In genomic region chr17:12438813-12439586, GRCh38 we compare ENCODE assay signal across 1 cellular context.
A peak's percentile ranks its signal among the peaks of the same experiment; 100 is the strongest.
TF ChIP-seq lines count a peak whose summit lies in the region.

No MANE protein-coding gene starts in this region.

TF ChIP-seq in K562, 482 proteins besides CTCF, POLR2A, EP300 and RAD21 (continued from another document and continues in another):
- TF ChIP-seq CREB1 (IDR thresholded peaks at IDR 0.05) = 0 out of 2 replicates have a peak, but pooled peaks have one; percentile 23
- no peak for TF ChIP-seq CREB1 (CRISPR knock-in tag; IDR thresholded peaks at IDR 0.05)
- TF ChIP-seq DACH1 (IDR thresholded peaks at IDR 0.05; ENCODE audit: partially characterized antibody) = no peak
- peak; percentile 68; the same call in 1 of the 2 replicates for TF ChIP-seq ZNF79 (CRISPR knock-in tag; IDR thresholded peaks at IDR 0.05; ENCODE audit: low read depth)
- TF ChIP-seq JUND (IDR thresholded peaks at IDR 0.05; ENCODE audit: borderline replicate concordance, low read depth, low read length) = peak; percentile 69
- peak; percentile 87; the same call in 2 of the 3 replicates for TF ChIP-seq JUND (tag; IDR thresholded peaks at IDR 0.05; ENCODE audit: borderline replicate concordance, low read depth, low read length)
- TF ChIP-seq MECOM (CRISPR knock-in tag; IDR thresholded peaks at IDR 0.05) = peak; percentile 100
- no peak for TF ChIP-seq NR2C2 (CRISPR knock-in tag; IDR thresholded peaks at IDR 0.05)
- TF ChIP-seq NR2C2 (tag; IDR thresholded peaks at IDR 0.05) = peak; percentile 74
- TF ChIP-seq TFAM (CRISPR knock-in tag; conservative IDR thresholded peaks at IDR 0.05) = no peak
- peak; percentile 82; the same call in 1 of the 2 replicates for TF ChIP-seq ZKSCAN8 (CRISPR knock-in tag; IDR thresholded peaks at IDR 0.05)
- no peak for TF ChIP-seq FOXJ3 (CRISPR knock-in tag; IDR thresholded peaks at IDR 0.05)
- TF ChIP-seq WHSC1 (IDR thresholded peaks at IDR 0.05; ENCODE audit: low read length) = no peak
- TF ChIP-seq ZBTB9 (CRISPR knock-in tag; IDR thresholded peaks at IDR 0.05) = peak; percentile 93
- no peak for TF ChIP-seq COPS2 (conservative IDR thresholded peaks at IDR 0.05)
- TF ChIP-seq ZNF124 (CRISPR knock-in tag; IDR thresholded peaks at IDR 0.05) = no peak
- TF ChIP-seq SMARCB1 (IDR thresholded peaks at IDR 0.05; ENCODE audit: insufficient read length, low read depth) = no peak
- TF ChIP-seq ETV5 (CRISPR knock-in tag; IDR thresholded peaks at IDR 0.05; ENCODE audit: low read depth) = no peak
- no peak for TF ChIP-seq SIN3B (IDR thresholded peaks at IDR 0.05; ENCODE audit: low read depth)
- no peak for TF ChIP-seq ZNF12 (CRISPR knock-in tag; IDR thresholded peaks at IDR 0.05)
- no peak for TF ChIP-seq EP400 (IDR thresholded peaks at IDR 0.05)
- TF ChIP-seq PATZ1 (CRISPR knock-in tag; IDR thresholded peaks at IDR 0.05; ENCODE audit: borderline replicate concordance) = no peak
- no peak for TF ChIP-seq CLOCK (CRISPR knock-in tag; IDR thresholded peaks at IDR 0.05; ENCODE audit: borderline replicate concordance)
- no peak for TF ChIP-seq PBX2 (CRISPR knock-in tag; IDR thresholded peaks at IDR 0.05; ENCODE audit: low read depth)
- TF ChIP-seq PBX2 (tag; conservative IDR thresholded peaks at IDR 0.05; ENCODE audit: low read depth) = peak; percentile 90
- peak; percentile 99 for TF ChIP-seq ZNF592 (IDR thresholded peaks at IDR 0.05)
- no peak for TF ChIP-seq HNRNPL (IDR thresholded peaks at IDR 0.05; ENCODE audit: low read depth, low read length)
- TF ChIP-seq FUS (optimal IDR thresholded peaks at IDR 0.05; ENCODE audit: low read depth, low read length) = no peak
- no peak for TF ChIP-seq ZBTB1 (CRISPR knock-in tag; IDR thresholded peaks at IDR 0.05; ENCODE audit: borderline replicate concordance, low read depth)
- TF ChIP-seq HDAC8 (tag; IDR thresholded peaks at IDR 0.05) = peak; percentile 89; the same call in 1 of the 2 replicates
- peak; percentile 87 for TF ChIP-seq PTRF (tag; IDR thresholded peaks at IDR 0.05)
- TF ChIP-seq AFF4 (CRISPR knock-in tag; IDR thresholded peaks at IDR 0.05) = no peak
- no peak for TF ChIP-seq CAMTA2 (CRISPR knock-in tag; conservative IDR thresholded peaks at IDR 0.05)
- no peak for TF ChIP-seq MYNN (IDR thresholded peaks at IDR 0.05)
- TF ChIP-seq MYNN (CRISPR knock-in tag; IDR thresholded peaks at IDR 0.05) = no peak
- no peak for TF ChIP-seq YBX1 (IDR thresholded peaks at IDR 0.05)
- TF ChIP-seq ETS2 (tag; IDR thresholded peaks at IDR 0.05; ENCODE audit: borderline replicate concordance, poor library complexity, severe bottlenecking) = no peak
- TF ChIP-seq RAD51 (IDR thresholded peaks at IDR 0.05; ENCODE audit: borderline replicate concordance, low read depth) = no peak
- no peak for TF ChIP-seq RBM34 (IDR thresholded peaks at IDR 0.05; ENCODE audit: borderline replicate concordance, insufficient read depth, low read length)
- TF ChIP-seq ARNT (IDR thresholded peaks at IDR 0.05) = peak in 1 of 2 experiments; percentile 62; a peak in 1 of 4 replicates
- no peak for TF ChIP-seq ILF3 (IDR thresholded peaks at IDR 0.05; ENCODE audit: borderline replicate concordance)
- no peak for TF ChIP-seq ELF1 (tag; IDR thresholded peaks at IDR 0.05)
- TF ChIP-seq ARID4B (CRISPR knock-in tag; IDR thresholded peaks at IDR 0.05) = no peak
- peak; percentile 48 to 57; a peak in 2 of 4 replicates for TF ChIP-seq RCOR1 (IDR thresholded peaks at IDR 0.05; ENCODE audit: borderline replicate concordance in 1 of 2, low read depth in 2 of 2, low read length in 2 of 2)
- TF ChIP-seq ZNF75A (CRISPR knock-in tag; IDR thresholded peaks at IDR 0.05) = no peak
